21 cellular contexts compared by ENCODE assay signal in the genomic region with DNA sequence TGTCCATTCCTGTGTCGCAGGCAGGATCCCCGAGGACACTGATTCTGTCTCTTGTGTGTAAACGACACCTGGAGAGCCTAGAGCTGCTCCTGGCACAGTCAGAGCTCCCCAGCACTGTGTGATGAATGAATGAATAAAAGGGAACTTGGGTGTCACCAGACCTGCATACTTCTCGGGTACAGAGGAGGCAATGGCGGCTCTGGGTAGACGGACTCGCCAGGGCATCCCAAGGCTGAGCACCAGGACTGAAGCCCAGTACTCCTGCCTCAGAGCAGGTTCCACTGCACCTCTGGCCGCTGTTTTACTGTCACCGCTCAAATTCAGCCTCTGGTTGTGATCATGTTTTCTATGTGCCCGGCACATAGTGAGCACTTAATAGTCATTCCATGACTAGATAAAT.
"Had no signal": no experiment of that assay in that cellular context is flagged by ENCODE, and none has a peak within 500 bp of the region (broad histone marks: within the 10 kb centered on the region; RNA-seq: fewer than 3 reads in every experiment).

No MANE protein-coding gene starts in this region.

- ATAC-seq: HepG2, SK-N-SH treated with all-trans-retinoic acid at 6 μM for 48 hours had no signal

- H3K4me1 ChIP-seq: SJCRH30 had no signal

- H3K27ac ChIP-seq: SJCRH30 had no signal

- DNase-seq: IMR-90, Karpas-422, KG1, MG63, NCI-H1092, NCI-H1436, NCI-H187, NCI-H2029, NCI-H2081 treated with DMSO at 0.1 percent for 48 hours, NCI-H2171, NCI-H226, NCI-H446, NCI-H510A, NCI-H524 treated with DMSO at 0.1 percent for 48 hours, NCI-H69, NCI-H774, RPMI8226, SHP77 treated with DMSO at 0.1 percent for 48 hours, SJCRH30 had no signal

- H3K4me3 ChIP-seq: MG63, SJCRH30 had no signal

- H3K27me3 ChIP-seq: MG63, SJCRH30 had no signal

- H3K36me3 ChIP-seq: MG63, SJCRH30 had no signal

- H3K9me3 ChIP-seq: MG63, SJCRH30 had no signal
